ENCODE assay signal across 1 cellular context in the genomic region with DNA sequence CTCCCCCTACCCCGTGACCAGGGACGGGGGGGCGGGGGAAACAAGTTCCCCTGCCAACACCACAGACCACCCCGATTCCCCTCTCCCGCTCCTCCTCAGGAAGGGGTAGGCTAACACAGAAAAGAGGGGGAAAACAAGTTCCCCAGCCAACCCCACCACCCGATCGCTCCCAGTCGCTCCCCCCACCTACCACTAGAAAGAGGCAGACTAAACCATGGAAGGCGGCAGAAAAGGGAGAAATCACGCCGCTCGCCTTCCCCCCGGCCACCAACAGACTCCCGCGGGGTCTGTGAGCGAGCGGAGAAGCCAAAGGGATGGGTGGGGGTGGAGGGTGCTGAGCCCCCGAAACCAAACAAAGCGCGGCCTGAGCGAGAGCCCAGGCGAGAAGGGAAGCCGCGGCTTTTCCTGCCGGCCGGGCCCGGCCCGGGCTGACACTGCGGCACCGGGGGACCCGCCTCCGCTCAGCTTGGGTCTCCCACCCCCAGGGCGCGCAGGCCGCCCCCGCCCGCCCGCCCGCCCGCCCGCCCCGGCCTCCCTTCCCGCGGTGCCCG.
TF ChIP-seq lines count a peak whose summit lies in the region.

No MANE protein-coding gene starts in this region.

TF ChIP-seq in HepG2, 621 proteins besides CTCF, POLR2A, EP300 and RAD21 (continued from another document and continues in another):
- TF ChIP-seq, protein P1, sequence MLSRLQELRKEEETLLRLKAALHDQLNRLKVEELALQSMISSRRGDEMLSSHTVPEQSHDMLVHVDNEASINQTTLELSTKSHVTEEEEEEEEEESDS (CRISPR knock-in tag; IDR thresholded peaks at IDR 0.05; ENCODE audit: borderline replicate concordance) = no peak
- no peak for TF ChIP-seq TMF1 (CRISPR knock-in tag; IDR thresholded peaks at IDR 0.05; ENCODE audit: low read depth)
- TF ChIP-seq, protein P2, sequence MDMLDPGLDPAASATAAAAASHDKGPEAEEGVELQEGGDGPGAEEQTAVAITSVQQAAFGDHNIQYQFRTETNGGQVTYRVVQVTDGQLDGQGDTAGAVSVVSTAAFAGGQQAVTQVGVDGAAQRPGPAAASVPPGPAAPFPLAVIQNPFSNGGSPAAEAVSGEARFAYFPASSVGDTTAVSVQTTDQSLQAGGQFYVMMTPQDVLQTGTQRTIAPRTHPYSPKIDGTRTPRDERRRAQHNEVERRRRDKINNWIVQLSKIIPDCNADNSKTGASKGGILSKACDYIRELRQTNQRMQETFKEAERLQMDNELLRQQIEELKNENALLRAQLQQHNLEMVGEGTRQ (IDR thresholded peaks at IDR 0.05; ENCODE audit: low read depth, low read length) = no peak
- TF ChIP-seq, protein P2 (CRISPR knock-in tag; IDR thresholded peaks at IDR 0.05; ENCODE audit: borderline replicate concordance) = no peak
- TF ChIP-seq KDM2A (CRISPR knock-in tag; IDR thresholded peaks at IDR 0.05; ENCODE audit: borderline replicate concordance, low read depth) = peak; percentile 32; the same call in 1 of the 2 replicates
- TF ChIP-seq ZNF296 (CRISPR knock-in tag; conservative IDR thresholded peaks at IDR 0.05) = no peak
- no peak for TF ChIP-seq ZNF776 (CRISPR knock-in tag; IDR thresholded peaks at IDR 0.05)
- TF ChIP-seq, protein P3, sequence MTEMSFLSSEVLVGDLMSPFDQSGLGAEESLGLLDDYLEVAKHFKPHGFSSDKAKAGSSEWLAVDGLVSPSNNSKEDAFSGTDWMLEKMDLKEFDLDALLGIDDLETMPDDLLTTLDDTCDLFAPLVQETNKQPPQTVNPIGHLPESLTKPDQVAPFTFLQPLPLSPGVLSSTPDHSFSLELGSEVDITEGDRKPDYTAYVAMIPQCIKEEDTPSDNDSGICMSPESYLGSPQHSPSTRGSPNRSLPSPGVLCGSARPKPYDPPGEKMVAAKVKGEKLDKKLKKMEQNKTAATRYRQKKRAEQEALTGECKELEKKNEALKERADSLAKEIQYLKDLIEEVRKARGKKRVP (CRISPR knock-in tag; IDR thresholded peaks at IDR 0.05) = no peak
- no peak for TF ChIP-seq TBX3 (IDR thresholded peaks at IDR 0.05; ENCODE audit: borderline replicate concordance)
- TF ChIP-seq MAFK (conservative IDR thresholded peaks at IDR 0.05 in 1 of 2, IDR thresholded peaks at IDR 0.05 in 1 of 2; ENCODE audit: low read length in 2 of 2) = no peak
- TF ChIP-seq ZNF30 (CRISPR knock-in tag; IDR thresholded peaks at IDR 0.05) = no peak
- no peak for TF ChIP-seq NFYB (CRISPR knock-in tag; IDR thresholded peaks at IDR 0.05)
- no peak for TF ChIP-seq KLF9 (CRISPR knock-in tag; IDR thresholded peaks at IDR 0.05; ENCODE audit: low read depth)
- no peak for TF ChIP-seq ZSCAN29 (CRISPR knock-in tag; conservative IDR thresholded peaks at IDR 0.05)
- TF ChIP-seq, protein P4, sequence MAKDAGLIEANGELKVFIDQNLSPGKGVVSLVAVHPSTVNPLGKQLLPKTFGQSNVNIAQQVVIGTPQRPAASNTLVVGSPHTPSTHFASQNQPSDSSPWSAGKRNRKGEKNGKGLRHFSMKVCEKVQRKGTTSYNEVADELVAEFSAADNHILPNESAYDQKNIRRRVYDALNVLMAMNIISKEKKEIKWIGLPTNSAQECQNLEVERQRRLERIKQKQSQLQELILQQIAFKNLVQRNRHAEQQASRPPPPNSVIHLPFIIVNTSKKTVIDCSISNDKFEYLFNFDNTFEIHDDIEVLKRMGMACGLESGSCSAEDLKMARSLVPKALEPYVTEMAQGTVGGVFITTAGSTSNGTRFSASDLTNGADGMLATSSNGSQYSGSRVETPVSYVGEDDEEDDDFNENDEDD (CRISPR knock-in tag; IDR thresholded peaks at IDR 0.05; ENCODE audit: borderline replicate concordance) = no peak; the same call in 1 of the 2 replicates
- no peak for TF ChIP-seq ZNF24 (IDR thresholded peaks at IDR 0.05)
- TF ChIP-seq, protein P5, sequence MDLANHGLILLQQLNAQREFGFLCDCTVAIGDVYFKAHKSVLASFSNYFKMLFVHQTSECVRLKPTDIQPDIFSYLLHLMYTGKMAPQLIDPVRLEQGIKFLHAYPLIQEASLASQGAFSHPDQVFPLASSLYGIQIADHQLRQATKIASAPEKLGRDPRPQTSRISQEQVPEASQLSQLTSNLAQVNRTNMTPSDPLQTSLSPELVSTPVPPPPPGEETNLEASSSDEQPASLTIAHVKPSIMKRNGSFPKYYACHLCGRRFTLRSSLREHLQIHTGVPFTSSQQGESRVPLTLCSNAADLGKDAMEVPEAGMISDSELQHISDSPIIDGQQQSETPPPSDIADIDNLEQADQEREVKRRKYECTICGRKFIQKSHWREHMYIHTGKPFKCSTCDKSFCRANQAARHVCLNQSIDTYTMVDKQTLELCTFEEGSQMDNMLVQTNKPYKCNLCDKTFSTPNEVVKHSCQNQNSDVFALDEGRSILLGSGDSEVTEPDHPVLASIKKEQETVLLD (CRISPR knock-in tag; IDR thresholded peaks at IDR 0.05; ENCODE audit: low read depth) = no peak
- no peak for TF ChIP-seq HOXA7 (CRISPR knock-in tag; IDR thresholded peaks at IDR 0.05)
- TF ChIP-seq, protein P6, sequence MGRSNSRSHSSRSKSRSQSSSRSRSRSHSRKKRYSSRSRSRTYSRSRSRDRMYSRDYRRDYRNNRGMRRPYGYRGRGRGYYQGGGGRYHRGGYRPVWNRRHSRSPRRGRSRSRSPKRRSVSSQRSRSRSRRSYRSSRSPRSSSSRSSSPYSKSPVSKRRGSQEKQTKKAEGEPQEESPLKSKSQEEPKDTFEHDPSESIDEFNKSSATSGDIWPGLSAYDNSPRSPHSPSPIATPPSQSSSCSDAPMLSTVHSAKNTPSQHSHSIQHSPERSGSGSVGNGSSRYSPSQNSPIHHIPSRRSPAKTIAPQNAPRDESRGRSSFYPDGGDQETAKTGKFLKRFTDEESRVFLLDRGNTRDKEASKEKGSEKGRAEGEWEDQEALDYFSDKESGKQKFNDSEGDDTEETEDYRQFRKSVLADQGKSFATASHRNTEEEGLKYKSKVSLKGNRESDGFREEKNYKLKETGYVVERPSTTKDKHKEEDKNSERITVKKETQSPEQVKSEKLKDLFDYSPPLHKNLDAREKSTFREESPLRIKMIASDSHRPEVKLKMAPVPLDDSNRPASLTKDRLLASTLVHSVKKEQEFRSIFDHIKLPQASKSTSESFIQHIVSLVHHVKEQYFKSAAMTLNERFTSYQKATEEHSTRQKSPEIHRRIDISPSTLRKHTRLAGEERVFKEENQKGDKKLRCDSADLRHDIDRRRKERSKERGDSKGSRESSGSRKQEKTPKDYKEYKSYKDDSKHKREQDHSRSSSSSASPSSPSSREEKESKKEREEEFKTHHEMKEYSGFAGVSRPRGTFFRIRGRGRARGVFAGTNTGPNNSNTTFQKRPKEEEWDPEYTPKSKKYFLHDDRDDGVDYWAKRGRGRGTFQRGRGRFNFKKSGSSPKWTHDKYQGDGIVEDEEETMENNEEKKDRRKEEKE (IDR thresholded peaks at IDR 0.05) = no peak
- TF ChIP-seq, protein P7, sequence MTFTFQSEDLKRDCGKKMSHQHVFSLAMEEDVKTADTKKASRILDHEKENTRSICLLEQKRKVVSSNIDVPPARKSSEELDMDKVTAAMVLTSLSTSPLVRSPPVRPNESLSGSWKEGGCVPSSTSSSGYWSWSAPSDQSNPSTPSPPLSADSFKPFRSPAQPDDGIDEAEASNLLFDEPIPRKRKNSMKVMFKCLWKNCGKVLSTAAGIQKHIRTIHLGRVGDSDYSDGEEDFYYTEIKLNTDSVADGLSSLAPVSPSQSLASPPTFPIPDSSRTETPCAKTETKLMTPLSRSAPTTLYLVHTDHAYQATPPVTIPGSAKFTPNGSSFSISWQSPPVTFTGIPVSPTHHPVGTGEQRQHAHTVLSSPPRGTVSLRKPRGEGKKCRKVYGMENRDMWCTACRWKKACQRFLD (CRISPR knock-in tag; IDR thresholded peaks at IDR 0.05; ENCODE audit: borderline replicate concordance) = no peak
- no peak for TF ChIP-seq MAF1 (CRISPR knock-in tag; IDR thresholded peaks at IDR 0.05; ENCODE audit: borderline replicate concordance)
- TF ChIP-seq, protein P8, sequence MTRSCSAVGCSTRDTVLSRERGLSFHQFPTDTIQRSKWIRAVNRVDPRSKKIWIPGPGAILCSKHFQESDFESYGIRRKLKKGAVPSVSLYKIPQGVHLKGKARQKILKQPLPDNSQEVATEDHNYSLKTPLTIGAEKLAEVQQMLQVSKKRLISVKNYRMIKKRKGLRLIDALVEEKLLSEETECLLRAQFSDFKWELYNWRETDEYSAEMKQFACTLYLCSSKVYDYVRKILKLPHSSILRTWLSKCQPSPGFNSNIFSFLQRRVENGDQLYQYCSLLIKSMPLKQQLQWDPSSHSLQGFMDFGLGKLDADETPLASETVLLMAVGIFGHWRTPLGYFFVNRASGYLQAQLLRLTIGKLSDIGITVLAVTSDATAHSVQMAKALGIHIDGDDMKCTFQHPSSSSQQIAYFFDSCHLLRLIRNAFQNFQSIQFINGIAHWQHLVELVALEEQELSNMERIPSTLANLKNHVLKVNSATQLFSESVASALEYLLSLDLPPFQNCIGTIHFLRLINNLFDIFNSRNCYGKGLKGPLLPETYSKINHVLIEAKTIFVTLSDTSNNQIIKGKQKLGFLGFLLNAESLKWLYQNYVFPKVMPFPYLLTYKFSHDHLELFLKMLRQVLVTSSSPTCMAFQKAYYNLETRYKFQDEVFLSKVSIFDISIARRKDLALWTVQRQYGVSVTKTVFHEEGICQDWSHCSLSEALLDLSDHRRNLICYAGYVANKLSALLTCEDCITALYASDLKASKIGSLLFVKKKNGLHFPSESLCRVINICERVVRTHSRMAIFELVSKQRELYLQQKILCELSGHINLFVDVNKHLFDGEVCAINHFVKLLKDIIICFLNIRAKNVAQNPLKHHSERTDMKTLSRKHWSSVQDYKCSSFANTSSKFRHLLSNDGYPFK (CRISPR knock-in tag; IDR thresholded peaks at IDR 0.05; ENCODE audit: borderline replicate concordance) = no peak
- TF ChIP-seq DMAP1 (CRISPR knock-in tag; IDR thresholded peaks at IDR 0.05) = no peak
- no peak for TF ChIP-seq ZNF441 (CRISPR knock-in tag; IDR thresholded peaks at IDR 0.05; ENCODE audit: borderline replicate concordance)
- no peak for TF ChIP-seq ZSCAN31 (CRISPR knock-in tag; IDR thresholded peaks at IDR 0.05; ENCODE audit: low read depth)
- TF ChIP-seq ZNF720 (CRISPR knock-in tag; IDR thresholded peaks at IDR 0.05) = no peak
- peak; percentile 67 for TF ChIP-seq PHF8 (CRISPR knock-in tag; IDR thresholded peaks at IDR 0.05)
- TF ChIP-seq MTF2 (CRISPR knock-in tag; IDR thresholded peaks at IDR 0.05; ENCODE audit: borderline replicate concordance) = no peak
- TF ChIP-seq SNAPC2 (CRISPR knock-in tag; IDR thresholded peaks at IDR 0.05) = 0 out of 2 replicates have a peak, but pooled peaks have one; percentile 40
- no peak for TF ChIP-seq ZSCAN22 (CRISPR knock-in tag; IDR thresholded peaks at IDR 0.05)
- TF ChIP-seq, protein P9, sequence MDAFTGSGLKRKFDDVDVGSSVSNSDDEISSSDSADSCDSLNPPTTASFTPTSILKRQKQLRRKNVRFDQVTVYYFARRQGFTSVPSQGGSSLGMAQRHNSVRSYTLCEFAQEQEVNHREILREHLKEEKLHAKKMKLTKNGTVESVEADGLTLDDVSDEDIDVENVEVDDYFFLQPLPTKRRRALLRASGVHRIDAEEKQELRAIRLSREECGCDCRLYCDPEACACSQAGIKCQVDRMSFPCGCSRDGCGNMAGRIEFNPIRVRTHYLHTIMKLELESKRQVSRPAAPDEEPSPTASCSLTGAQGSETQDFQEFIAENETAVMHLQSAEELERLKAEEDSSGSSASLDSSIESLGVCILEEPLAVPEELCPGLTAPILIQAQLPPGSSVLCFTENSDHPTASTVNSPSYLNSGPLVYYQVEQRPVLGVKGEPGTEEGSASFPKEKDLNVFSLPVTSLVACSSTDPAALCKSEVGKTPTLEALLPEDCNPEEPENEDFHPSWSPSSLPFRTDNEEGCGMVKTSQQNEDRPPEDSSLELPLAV (CRISPR knock-in tag; conservative IDR thresholded peaks at IDR 0.05; ENCODE audit: low read depth) = no peak
- no peak for TF ChIP-seq CENPX (CRISPR knock-in tag; IDR thresholded peaks at IDR 0.05)
- no peak for TF ChIP-seq ZSCAN20 (CRISPR knock-in tag; IDR thresholded peaks at IDR 0.05; ENCODE audit: borderline replicate concordance)
- no peak for TF ChIP-seq TARDBP (CRISPR knock-in tag; IDR thresholded peaks at IDR 0.05)
- TF ChIP-seq, protein P10, sequence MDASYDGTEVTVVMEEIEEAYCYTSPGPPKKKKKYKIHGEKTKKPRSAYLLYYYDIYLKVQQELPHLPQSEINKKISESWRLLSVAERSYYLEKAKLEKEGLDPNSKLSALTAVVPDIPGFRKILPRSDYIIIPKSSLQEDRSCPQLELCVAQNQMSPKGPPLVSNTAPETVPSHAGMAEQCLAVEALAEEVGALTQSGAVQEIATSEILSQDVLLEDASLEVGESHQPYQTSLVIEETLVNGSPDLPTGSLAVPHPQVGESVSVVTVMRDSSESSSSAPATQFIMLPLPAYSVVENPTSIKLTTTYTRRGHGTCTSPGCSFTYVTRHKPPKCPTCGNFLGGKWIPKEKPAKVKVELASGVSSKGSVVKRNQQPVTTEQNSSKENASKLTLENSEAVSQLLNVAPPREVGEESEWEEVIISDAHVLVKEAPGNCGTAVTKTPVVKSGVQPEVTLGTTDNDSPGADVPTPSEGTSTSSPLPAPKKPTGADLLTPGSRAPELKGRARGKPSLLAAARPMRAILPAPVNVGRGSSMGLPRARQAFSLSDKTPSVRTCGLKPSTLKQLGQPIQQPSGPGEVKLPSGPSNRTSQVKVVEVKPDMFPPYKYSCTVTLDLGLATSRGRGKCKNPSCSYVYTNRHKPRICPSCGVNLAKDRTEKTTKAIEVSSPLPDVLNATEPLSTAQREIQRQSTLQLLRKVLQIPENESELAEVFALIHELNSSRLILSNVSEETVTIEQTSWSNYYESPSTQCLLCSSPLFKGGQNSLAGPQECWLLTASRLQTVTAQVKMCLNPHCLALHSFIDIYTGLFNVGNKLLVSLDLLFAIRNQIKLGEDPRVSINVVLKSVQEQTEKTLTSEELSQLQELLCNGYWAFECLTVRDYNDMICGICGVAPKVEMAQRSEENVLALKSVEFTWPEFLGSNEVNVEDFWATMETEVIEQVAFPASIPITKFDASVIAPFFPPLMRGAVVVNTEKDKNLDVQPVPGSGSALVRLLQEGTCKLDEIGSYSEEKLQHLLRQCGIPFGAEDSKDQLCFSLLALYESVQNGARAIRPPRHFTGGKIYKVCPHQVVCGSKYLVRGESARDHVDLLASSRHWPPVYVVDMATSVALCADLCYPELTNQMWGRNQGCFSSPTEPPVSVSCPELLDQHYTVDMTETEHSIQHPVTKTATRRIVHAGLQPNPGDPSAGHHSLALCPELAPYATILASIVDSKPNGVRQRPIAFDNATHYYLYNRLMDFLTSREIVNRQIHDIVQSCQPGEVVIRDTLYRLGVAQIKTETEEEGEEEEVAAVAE (CRISPR knock-in tag; IDR thresholded peaks at IDR 0.05; ENCODE audit: borderline replicate concordance) = no peak
- no peak for TF ChIP-seq ZNF33B (CRISPR knock-in tag; IDR thresholded peaks at IDR 0.05)
- TF ChIP-seq NONO (IDR thresholded peaks at IDR 0.05) = no peak
- no peak for TF ChIP-seq NONO (CRISPR knock-in tag; conservative IDR thresholded peaks at IDR 0.05)
- TF ChIP-seq HOXA5 (CRISPR knock-in tag; IDR thresholded peaks at IDR 0.05) = 0 out of 2 replicates have a peak, but pooled peaks have one; percentile 13
- 0 out of 2 replicates have a peak, but pooled peaks have one; percentile 29 for TF ChIP-seq MYC (CRISPR knock-in tag; IDR thresholded peaks at IDR 0.05; ENCODE audit: borderline replicate concordance)
